9 cellular contexts compared by ENCODE assay signal in genomic region chr19:17687141-17687856, GRCh38. TPM values are rescaled to one million over a fixed set of nuclear protein-coding genes. Genes with fewer than 3 reads are reported as not detected.
DNase-seq lines count a peak whose midpoint lies in the region; ATAC-seq and TF ChIP-seq lines count a peak whose summit lies in the region.
"Had no signal": no experiment of that assay in that cellular context is flagged by ENCODE, and none has a peak within 500 bp of the region (broad histone marks: within the 10 kb centered on the region; RNA-seq: fewer than 3 reads in every experiment).

No MANE protein-coding gene starts in this region.

- TF ChIP-seq CTCF in left ventricle myocardium inferior (IDR thresholded peaks at IDR 0.05; ENCODE audit: borderline replicate concordance) (no peak), WERI-Rb-1 (IDR thresholded peaks at IDR 0.05; ENCODE audit: low read depth, low read length) (no peak), thoracic aorta (IDR thresholded peaks at IDR 0.05) (no peak)

- H3K36me3 ChIP-seq in left ventricle myocardium inferior (no peaks in the 10 kb centered on the region), WERI-Rb-1 (peaks cover 21% of the 10 kb centered on the region), thoracic aorta (no peaks in the 10 kb centered on the region)
- H3K36me3 ChIP-seq: thyroid gland had no signal

- peak overlapping the region; percentile 46 for H3K4me3 ChIP-seq in left ventricle myocardium inferior
- peak overlapping the region; percentile 98 for H3K4me3 ChIP-seq in WERI-Rb-1 (ENCODE audit: low read depth, low read length)
- H3K4me3 ChIP-seq in iPS-18c (ENCODE audit: insufficient read depth, low read depth, low read length): peak overlapping the region; percentile 69
- peak overlapping the region; percentile 63 for H3K4me3 ChIP-seq in thoracic aorta
- H3K4me3 ChIP-seq: thyroid gland had no signal

- peaks cover 97% of the 10 kb centered on the region for H3K27me3 ChIP-seq in left ventricle myocardium inferior (ENCODE audit: low read depth)
- no peaks in the 10 kb centered on the region for H3K27me3 ChIP-seq in WERI-Rb-1 (ENCODE audit: insufficient read depth, low read depth, severe bottlenecking)
- peaks cover 7% of the 10 kb centered on the region for H3K27me3 ChIP-seq in thoracic aorta (replicated peaks; ENCODE audit: insufficient read depth)

- DNase-seq in left ventricle myocardium inferior: no peak
- no peak for DNase-seq in left ventricle myocardium superior
- DNase-seq in WERI-Rb-1: peak; percentile 33
- no peak for DNase-seq in thoracic aorta (ENCODE audit: low spot score)
- no peak for DNase-seq in activated CD8-positive, alpha-beta memory T cell treated with anti-CD3 and anti-CD28 coated beads for 24 hours
- no peak for DNase-seq in Ammon's horn (ENCODE audit: low spot score)

- intact Hi-C loops in left ventricle myocardium inferior (cut with micrococcal nuclease): no loop called here
- intact Hi-C loops in left ventricle myocardium superior (cut with micrococcal nuclease): no loop called here

- H3K9me3 ChIP-seq in left ventricle myocardium inferior (replicated peaks) (no peaks in the 10 kb centered on the region), WERI-Rb-1 (ENCODE audit: severe bottlenecking) (no peaks in the 10 kb centered on the region), iPS-18c (ENCODE audit: control insufficient read depth, insufficient read depth, low read length) (no peaks in the 10 kb centered on the region), thoracic aorta (no peaks in the 10 kb centered on the region)
- H3K9me3 ChIP-seq: thyroid gland had no signal

- H3K4me1 ChIP-seq in left ventricle myocardium inferior (peaks cover 30% of the 10 kb centered on the region), thoracic aorta (ENCODE audit: control insufficient read depth in 1 of 2, low read depth in 2 of 2) (peaks cover 11 to 16% of the 10 kb centered on the region in 2 donors)

- ATAC-seq in left ventricle myocardium superior: no peak
- ATAC-seq in thoracic aorta (ENCODE audit: insufficient number of reproducible peaks, low FRiP score, low read depth): no peak
- no peak for ATAC-seq in GM21515 (IDR thresholded peaks at IDR 0.05; ENCODE audit: unreplicated experiment)

- H3K27ac ChIP-seq in left ventricle myocardium inferior (replicated peaks) (no peak overlapping the region), WERI-Rb-1 (peak overlapping the region; percentile 91), thoracic aorta (peak overlapping the region in 1 of 2 donors; percentile 30)
- H3K27ac ChIP-seq: thyroid gland had no signal

RNA-seq across cellular contexts. Expression of gene UNC13A, which starts 0.9 kb away (rescaled TPM):
- total RNA-seq in left ventricle myocardium inferior: 0.05 TPM
- total RNA-seq in left ventricle myocardium superior: not detected
- total RNA-seq in thoracic aorta: 1 to 10 TPM; 2.1 to 7.7 TPM

RNA-seq across cellular contexts. Expression of gene MAP1S, which starts 32.0 kb away (rescaled TPM):
- total RNA-seq in left ventricle myocardium inferior (21.4 TPM), left ventricle myocardium superior (25.5 TPM), thoracic aorta (10 to 100 TPM; 31.7 to 42.9 TPM)

Comparison
In these comparisons a context has a peak if more than half of its experiments do, and no peak if none do; other contexts are left out.
1. H3K4me3 ChIP-seq: peak in every context shown above with its lines; median percentile 98 in WERI-Rb-1; 69 in iPS-18c; 63 in thoracic aorta; 46 in left ventricle myocardium inferior.